In the genomic region with DNA sequence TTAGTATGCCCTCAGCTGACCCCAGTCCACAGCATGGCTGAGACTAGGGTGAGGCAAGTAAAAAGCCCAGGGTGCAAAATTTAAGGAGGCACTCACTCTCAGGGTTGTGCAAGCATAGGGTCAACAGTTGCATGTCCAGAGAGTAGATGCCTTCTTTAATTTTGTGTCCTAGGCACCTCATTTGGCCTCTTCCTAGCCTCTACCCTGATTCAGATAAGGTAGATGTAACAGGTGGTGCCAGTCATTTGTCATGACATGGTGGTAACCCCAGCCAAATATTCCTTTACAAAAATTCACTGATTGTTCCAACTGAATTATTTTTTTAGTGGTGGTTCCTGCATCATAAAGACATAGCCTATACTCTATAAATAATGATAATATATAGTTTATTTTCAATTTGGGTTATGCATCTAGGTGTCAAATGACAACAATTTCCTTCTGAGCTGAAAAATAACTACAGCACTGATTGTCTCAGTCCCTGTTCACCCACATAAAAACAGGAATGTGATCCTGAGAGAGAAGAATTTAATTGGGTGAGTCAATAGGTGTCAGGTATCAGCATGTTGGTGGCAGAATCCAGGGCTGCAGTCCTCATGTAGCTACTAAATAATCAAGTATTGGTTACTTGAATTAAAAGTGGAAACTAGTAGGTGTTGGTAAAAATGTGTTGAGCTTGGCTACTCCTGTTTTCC, we compare ENCODE assay signal across 11 cellular contexts. TPM values are rescaled to one million over a fixed set of nuclear protein-coding genes. Genes with fewer than 3 reads are reported as not detected.
A peak's percentile ranks its signal among the peaks of the same experiment; 100 is the strongest.
DNase-seq lines count a peak whose midpoint lies in the region.
"Had no signal": no experiment of that assay in that cellular context is flagged by ENCODE, and none has a peak within 500 bp of the region (broad histone marks: within the 10 kb centered on the region; RNA-seq: fewer than 3 reads in every experiment).

No MANE protein-coding gene starts in this region.

- peak; percentile 69 for DNase-seq in Daoy (ENCODE audit: low read depth)
- DNase-seq in NCI-H1105 treated with DMSO at 0.1 percent for 48 hours (lab: John Stamatoyannopoulos, UW): peak; percentile 69
- DNase-seq in SW480 (ENCODE audit: low spot score): peak; percentile 81
- DNase-seq in myocyte (ENCODE audit: low read depth): peak; percentile 68
- DNase-seq in middle frontal gyrus (ENCODE audit: extremely low spot score, low spot score): no peak
- DNase-seq in anterior cingulate cortex (lab: John Stamatoyannopoulos, UW): no peak
- no peak for DNase-seq in D341Med (ENCODE audit: low spot score)
- DNase-seq in SIG-M5 treated with dmso at 0.1 percent for 504 hours (lab: John Stamatoyannopoulos, UW; ENCODE audit: unreplicated experiment): no peak
- DNase-seq: adrenal gland; naive thymus-derived CD8-positive, alpha-beta T cell; stimulated activated naive CD4-positive, alpha-beta T cell had no signal

RNA-seq across cellular contexts. Expression of a gene that starts 44.2 kb away (rescaled TPM):
- total RNA-seq in Daoy (2014; rRNA removed; shearing (Covaris generic)): 32.8 and 41.0 TPM in 2 replicates
- total RNA-seq in myocyte: 81.1 and 82.9 TPM in 2 replicates
- polyA plus RNA-seq in myocyte (2012): 13.1 TPM

Comparison
In these comparisons a context has a peak if more than half of its experiments do, and no peak if none do; other contexts are left out.
1. DNase-seq: peak in Daoy (single experiment), NCI-H1105 treated with DMSO at 0.1 percent for 48 hours (single experiment), SW480 (single experiment) and myocyte (single experiment); none in middle frontal gyrus (single experiment), anterior cingulate cortex (0 of 58), D341Med (single experiment) and SIG-M5 treated with dmso at 0.1 percent for 504 hours (single experiment).